9 cellular contexts compared by ENCODE assay signal in the genomic region with DNA sequence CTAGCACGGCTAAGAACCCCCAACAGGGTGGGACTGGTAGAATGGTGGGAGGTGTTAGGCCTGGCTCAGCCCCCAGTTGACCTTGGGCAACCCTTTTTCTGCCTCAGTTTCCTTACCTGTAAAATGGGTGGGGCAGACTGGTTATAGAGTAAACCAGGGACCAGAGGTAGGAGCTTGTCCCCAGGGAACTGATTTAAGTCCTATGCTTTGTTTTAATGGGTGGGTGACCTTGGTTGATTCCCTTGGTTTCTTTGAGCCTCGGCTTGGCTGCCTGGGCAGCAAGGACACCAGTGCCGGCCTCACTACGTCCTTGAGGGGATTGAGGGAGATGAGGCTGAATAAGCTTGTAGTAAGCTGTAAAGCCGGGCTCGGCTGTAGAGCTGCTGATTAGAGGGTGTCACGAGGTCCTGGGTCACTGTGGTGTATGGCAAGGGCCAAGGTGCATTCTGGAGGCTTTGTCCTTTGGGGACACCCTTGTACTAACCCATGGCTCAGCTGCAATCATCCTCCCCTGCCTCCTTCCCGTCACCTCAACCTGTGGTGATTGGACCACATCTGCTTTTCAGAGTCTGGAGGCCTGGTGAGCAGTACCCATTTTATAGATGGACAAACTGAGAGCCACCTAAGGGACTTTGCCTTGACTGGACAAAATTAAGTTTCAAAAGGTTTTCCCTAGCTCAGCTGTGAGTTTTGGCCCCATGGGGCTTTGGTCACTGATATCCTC. TPM values are rescaled to one million over a fixed set of nuclear protein-coding genes. Genes with fewer than 3 reads are reported as not detected.
DNase-seq lines count a peak whose midpoint lies in the region; ATAC-seq and TF ChIP-seq lines count a peak whose summit lies in the region.
"Had no signal": no experiment of that assay in that cellular context is flagged by ENCODE, and none has a peak within 500 bp of the region (broad histone marks: within the 10 kb centered on the region; RNA-seq: fewer than 3 reads in every experiment).

No MANE protein-coding gene starts in this region.

- WGBS in heart right ventricle, 2 donors: 77 to 85% methylated on average over 8 of the region's 8 CpGs
- WGBS in mesodermal cell (ENCODE audit: insufficient coverage in 2 of 2), 2 experiments: 87 to 94% methylated on average over 5 to 6 of the region's 8 CpGs

- peaks cover 4% of the 10 kb centered on the region for H3K27me3 Mint-ChIP-seq in activated naive CD8-positive, alpha-beta T cell treated with anti-CD3 and anti-CD28 coated beads, Interleukin-2, amount 10 ng/mL, durations not matched to agents 7 days and 5 days

- DNase-seq in heart right ventricle (no peak), cardiac septum (ENCODE audit: low spot score) (no peak), upper lobe of right lung (no peak), SKM-1 (lab: John Stamatoyannopoulos, UW; ENCODE audit: unreplicated experiment) (no peak), NCI-H1092 treated with DMSO at 0.1 percent for 48 hours (lab: John Stamatoyannopoulos, UW) (no peak), cerebellum (ENCODE audit: low spot score) (no peak)
- no peak for DNase-seq in activated naive CD8-positive, alpha-beta T cell treated with anti-CD3 and anti-CD28 coated beads, Interleukin-2, amount 10 ng/mL, durations not matched to agents 7 days and 5 days
- DNase-seq: stimulated activated CD4-positive, alpha-beta T cell treated with anti-CD3 and anti-CD28 coated beads, Interleukin-2, amount 100 ng/mL, for 24 hours had no signal

- H3K36me3 Mint-ChIP-seq in activated naive CD8-positive, alpha-beta T cell treated with anti-CD3 and anti-CD28 coated beads, Interleukin-2, amount 10 ng/mL, durations not matched to agents 7 days and 5 days: peaks cover 7% of the 10 kb centered on the region

- H3K27ac Mint-ChIP-seq in activated naive CD8-positive, alpha-beta T cell treated with anti-CD3 and anti-CD28 coated beads, Interleukin-2, amount 10 ng/mL, durations not matched to agents 7 days and 5 days: peak overlapping the region; percentile 46

- H3K4me3 Mint-ChIP-seq in activated naive CD8-positive, alpha-beta T cell treated with anti-CD3 and anti-CD28 coated beads, Interleukin-2, amount 10 ng/mL, durations not matched to agents 7 days and 5 days: peak overlapping the region; percentile 98

- ATAC-seq in heart right ventricle: no peak
- ATAC-seq in activated naive CD8-positive, alpha-beta T cell treated with anti-CD3 and anti-CD28 coated beads, Interleukin-2, amount 10 ng/mL, durations not matched to agents 7 days and 5 days (ENCODE audit: low read depth): no peak
- ATAC-seq in upper lobe of right lung: no peak

- no peak for TF ChIP-seq CTCF in heart right ventricle (IDR thresholded peaks at IDR 0.05)
- no peak for TF ChIP-seq CTCF in upper lobe of right lung (IDR thresholded peaks at IDR 0.05)

- peaks cover 0 to 18% (median 0%) of the 10 kb centered on the region in 7 donors for H3K27me3 ChIP-seq in heart right ventricle
- no peaks in the 10 kb centered on the region for H3K27me3 ChIP-seq in upper lobe of right lung

- H3K4me1 Mint-ChIP-seq in activated naive CD8-positive, alpha-beta T cell treated with anti-CD3 and anti-CD28 coated beads, Interleukin-2, amount 10 ng/mL, durations not matched to agents 7 days and 5 days: peaks cover 41% of the 10 kb centered on the region

- H3K27ac ChIP-seq in heart right ventricle (peak overlapping the region in 8 of 10 donors; percentile 10 to 94 (median 86)), mesodermal cell (ENCODE audit: low read depth, low read length, severe bottlenecking) (no peak overlapping the region), upper lobe of right lung (peak overlapping the region; percentile 88)

- H3K4me1 ChIP-seq in heart right ventricle (peaks cover 14 to 70% (median 29%) of the 10 kb centered on the region in 9 donors), mesodermal cell (ENCODE audit: control insufficient read depth, insufficient read depth, low read length, poor library complexity, severe bottlenecking) (peaks cover 17% of the 10 kb centered on the region), upper lobe of right lung (peaks cover 40% of the 10 kb centered on the region)

- H3K9me3 Mint-ChIP-seq in activated naive CD8-positive, alpha-beta T cell treated with anti-CD3 and anti-CD28 coated beads, Interleukin-2, amount 10 ng/mL, durations not matched to agents 7 days and 5 days: no peaks in the 10 kb centered on the region

- no peaks in the 10 kb centered on the region for H3K9me3 ChIP-seq in heart right ventricle
- no peaks in the 10 kb centered on the region for H3K9me3 ChIP-seq in mesodermal cell (ENCODE audit: control insufficient read depth, low read length)
- no peaks in the 10 kb centered on the region for H3K9me3 ChIP-seq in upper lobe of right lung

- intact Hi-C loops in heart right ventricle (cut with DNase I) (loop anchor here in 7 of 10 donors (5.0 to 10.0 kb wide), 6 partner anchors 33 to 140 kb away; no protein-coding TSS in a partner anchor), cardiac septum (cut with DNase I) (loop anchor here (5.0 kb wide), 2 partner anchors 48 to 202 kb away; no protein-coding TSS in a partner anchor), upper lobe of right lung (cut with DNase I) (loop anchor here (10.0 kb wide), 1 partner anchor 60 kb away; no protein-coding TSS in a partner anchor)

- peaks cover 0 to 19% (median 0%) of the 10 kb centered on the region in 9 donors for H3K36me3 ChIP-seq in heart right ventricle
- peaks cover 38% of the 10 kb centered on the region for H3K36me3 ChIP-seq in mesodermal cell (ENCODE audit: control insufficient read depth, insufficient read depth, low read length)
- no peaks in the 10 kb centered on the region for H3K36me3 ChIP-seq in upper lobe of right lung

- POLR2A ChIA-PET in activated naive CD8-positive, alpha-beta T cell treated with anti-CD3 and anti-CD28 coated beads, Interleukin-2, amount 10 ng/mL, durations not matched to agents 7 days and 5 days (lab: Charles Lee): interaction anchor here (0.6 to 5.1 kb wide), 4 partner anchors 21 to 185 kb away, joined by 4 to 61 read pairs (median 28); no protein-coding TSS in a partner anchor

- H3K4me3 ChIP-seq in heart right ventricle: peak overlapping the region; percentile 52 to 87 (median 72)
- peak overlapping the region; percentile 81 for H3K4me3 ChIP-seq in mesodermal cell (ENCODE audit: extremely low read depth, insufficient read depth, low read length, poor library complexity, severe bottlenecking)
- H3K4me3 ChIP-seq in upper lobe of right lung: peak overlapping the region; percentile 76

RNA-seq across cellular contexts. Expression of gene SLC6A6, which starts 2.2 kb away (rescaled TPM):
- total RNA-seq in heart right ventricle: 10 to 100 TPM; 11.4 to 68.7 (median 44.0) TPM
- polyA plus RNA-seq in heart right ventricle: 10 to 100 TPM in 1 of 2 donors, 1 to 10 TPM in 1; 7.7 to 55.4 TPM
- 129 TPM for total RNA-seq in cardiac septum
- 10 to 100 TPM; 39.8 to 42.6 TPM for total RNA-seq in activated naive CD8-positive, alpha-beta T cell treated with anti-CD3 and anti-CD28 coated beads, Interleukin-2, amount 10 ng/mL, durations not matched to agents 7 days and 5 days
- 40.6 TPM for polyA plus RNA-seq in mesodermal cell (2013, experiment 1 of 2)
- 33.7 TPM for polyA plus RNA-seq in mesodermal cell (2013, experiment 2 of 2)
- 54.3 TPM for total RNA-seq in upper lobe of right lung
- total RNA-seq in cerebellum: 24.6 TPM
